8 cellular contexts compared by ENCODE assay signal in the genomic region with DNA sequence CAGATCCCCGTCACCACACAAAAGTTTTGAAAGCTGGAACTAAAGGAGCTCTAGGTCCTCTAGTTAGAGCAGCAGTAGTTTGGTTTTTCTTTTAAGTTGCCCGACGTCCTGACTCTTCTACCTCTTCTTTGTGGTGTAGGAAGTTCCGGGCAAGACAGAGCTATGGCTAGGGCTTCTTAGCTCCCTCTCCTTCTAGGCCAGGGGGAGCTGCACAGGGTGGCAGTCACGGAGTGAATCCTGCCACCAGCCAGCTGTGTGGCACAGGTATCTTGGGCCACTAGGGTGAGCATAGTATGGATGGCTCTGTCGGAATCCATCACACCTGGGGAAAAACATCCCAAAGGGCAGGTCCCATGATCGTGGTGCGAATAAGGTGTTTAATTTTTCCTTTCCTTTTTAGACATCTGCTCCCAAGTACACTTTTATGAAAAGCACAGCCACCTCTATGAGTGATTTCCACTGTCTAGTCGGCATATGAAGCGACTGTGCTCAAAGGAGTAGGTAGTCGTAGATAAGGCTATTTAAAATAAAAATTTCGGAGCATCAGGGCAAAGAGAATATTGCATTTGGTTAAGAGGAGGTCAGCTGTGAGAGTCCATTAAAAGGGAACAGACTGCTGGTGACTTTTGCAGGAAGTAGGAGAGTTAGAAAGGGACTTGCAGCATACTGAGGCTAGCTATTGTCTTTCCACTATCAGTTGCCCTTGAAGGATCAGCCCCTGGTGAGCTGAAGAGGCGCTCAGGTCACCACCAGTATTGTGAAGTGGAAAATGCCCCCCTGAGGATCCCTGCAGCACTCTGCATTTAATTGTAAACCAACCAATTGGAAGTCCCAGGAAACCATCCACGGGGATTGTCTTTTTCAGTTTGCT. TPM values are rescaled to one million over a fixed set of nuclear protein-coding genes. Genes with fewer than 3 reads are reported as not detected.
DNase-seq lines count a peak whose midpoint lies in the region; ATAC-seq, FAIRE-seq and TF ChIP-seq lines count a peak whose summit lies in the region.

No MANE protein-coding gene starts in this region.

- H3K4me2 ChIP-seq in astrocyte (ENCODE audit: low read length), result peak overlapping the region; percentile 90

- peaks cover 31% of the 10 kb centered on the region for H3K4me1 Mint-ChIP-seq in astrocyte (ENCODE audit: low read depth, unreplicated experiment)

- CTCF ChIA-PET in GM10248 (lab: Yijun Ruan, JAX), result no interaction called here

- H3K27me3 Mint-ChIP-seq in astrocyte (ENCODE audit: low read depth, unreplicated experiment), result no peaks in the 10 kb centered on the region

- H4K20me1 ChIP-seq in astrocyte (ENCODE audit: insufficient read depth, low read length), result peaks cover 13% of the 10 kb centered on the region

- no peak for TF ChIP-seq CTCF in astrocyte (IDR thresholded peaks at IDR 0.05; ENCODE audit: insufficient read depth, low read depth, low read length)
- no peak for TF ChIP-seq CTCF in GM10248 (IDR thresholded peaks at IDR 0.05; ENCODE audit: control extremely low read depth, extremely low read depth, low read depth, missing control alignments)

- H3K36me3 Mint-ChIP-seq in astrocyte (ENCODE audit: low read depth, unreplicated experiment), result peaks cover 2% of the 10 kb centered on the region

- H3K9me3 Mint-ChIP-seq in astrocyte (ENCODE audit: unreplicated experiment), result no peaks in the 10 kb centered on the region

- H3K4me3 ChIP-seq in NT2/D1 (ENCODE audit: insufficient read length, low read depth) (peak overlapping the region; percentile 23), astrocyte (ENCODE audit: insufficient read depth, low read depth, low read length) (peak overlapping the region; percentile 81)

- DNase-seq in NCI-H1417 (lab: John Stamatoyannopoulos, UW), result peak; percentile 39 to 79 (median 49)
- DNase-seq in NCI-H1417 treated with DMSO at 0.1 percent for 48 hours (lab: John Stamatoyannopoulos, UW), result no peak
- DNase-seq in NT2/D1 (ENCODE audit: low read depth, low spot score), result peak; percentile 42
- DNase-seq in astrocyte (ENCODE audit: low read depth), result peak; percentile 33
- peak; percentile 53 for DNase-seq in kidney tubule cell (ENCODE audit: low spot score)
- DNase-seq in superior temporal gyrus (ENCODE audit: extremely low spot score), result peak; percentile 44
- DNase-seq in GM10248 (ENCODE audit: extremely low spot score), result no peak

- no peaks in the 10 kb centered on the region for H3K9me3 ChIP-seq in NT2/D1 (ENCODE audit: insufficient read depth, low read length)
- H3K9me3 ChIP-seq in astrocyte (ENCODE audit: insufficient read depth, low read depth, low read length), result no peaks in the 10 kb centered on the region

- peak overlapping the region; percentile 83 for H3K27ac Mint-ChIP-seq in astrocyte (ENCODE audit: unreplicated experiment)

- H3K4me3 Mint-ChIP-seq in astrocyte (ENCODE audit: unreplicated experiment), result peak overlapping the region; percentile 98

- ATAC-seq in HG02852 (IDR thresholded peaks at IDR 0.05; ENCODE audit: unreplicated experiment), result no peak

- H3K79me2 ChIP-seq in astrocyte (ENCODE audit: insufficient read depth, low read length), result peaks cover 63% of the 10 kb centered on the region

- no peak for FAIRE-seq in astrocyte (lab: Jason Lieb, UNC)

- H3K27me3 ChIP-seq in NT2/D1 (ENCODE audit: insufficient read depth, insufficient read length), result peaks cover 24% of the 10 kb centered on the region
- no peaks in the 10 kb centered on the region for H3K27me3 ChIP-seq in astrocyte (ENCODE audit: insufficient read depth, low read length)

- H3K36me3 ChIP-seq in NT2/D1 (ENCODE audit: insufficient read depth, insufficient read length, low read length) (no peaks in the 10 kb centered on the region), astrocyte (ENCODE audit: insufficient read depth, low read length) (peaks cover 3% of the 10 kb centered on the region)

- POLR2A ChIA-PET in GM10248 (lab: Yijun Ruan, JAX), result no interaction called here

- peak overlapping the region; percentile 61 for H3K9ac ChIP-seq in NT2/D1 (ENCODE audit: insufficient read length, low read depth)
- peak overlapping the region; percentile 63 for H3K9ac ChIP-seq in astrocyte (ENCODE audit: low read length)

- H3K4me1 ChIP-seq in NT2/D1 (ENCODE audit: insufficient read depth, insufficient read length) (peaks cover 2% of the 10 kb centered on the region), astrocyte (ENCODE audit: insufficient read depth, low read length) (peaks cover 21% of the 10 kb centered on the region)

- H2AFZ ChIP-seq in astrocyte (ENCODE audit: low read depth, low read length), result no peak overlapping the region

- peak overlapping the region; percentile 40 for H3K27ac ChIP-seq in astrocyte (ENCODE audit: low read depth, low read length)

RNA-seq across cellular contexts. Expression of a gene that starts 2.1 kb away (rescaled TPM):
- 43.6 and 49.9 TPM in 2 replicates for total RNA-seq in astrocyte

Comparison
In these comparisons a context has a peak if more than half of its experiments do, and no peak if none do; other contexts are left out.
1. DNase-seq: peak in NCI-H1417 (3 of 3), NT2/D1 (single experiment), astrocyte (single experiment), kidney tubule cell (single experiment) and superior temporal gyrus (single experiment); none in NCI-H1417 treated with DMSO at 0.1 percent for 48 hours (single experiment) and GM10248 (single experiment).